1 cellular context compared by ENCODE assay signal in the genomic region with DNA sequence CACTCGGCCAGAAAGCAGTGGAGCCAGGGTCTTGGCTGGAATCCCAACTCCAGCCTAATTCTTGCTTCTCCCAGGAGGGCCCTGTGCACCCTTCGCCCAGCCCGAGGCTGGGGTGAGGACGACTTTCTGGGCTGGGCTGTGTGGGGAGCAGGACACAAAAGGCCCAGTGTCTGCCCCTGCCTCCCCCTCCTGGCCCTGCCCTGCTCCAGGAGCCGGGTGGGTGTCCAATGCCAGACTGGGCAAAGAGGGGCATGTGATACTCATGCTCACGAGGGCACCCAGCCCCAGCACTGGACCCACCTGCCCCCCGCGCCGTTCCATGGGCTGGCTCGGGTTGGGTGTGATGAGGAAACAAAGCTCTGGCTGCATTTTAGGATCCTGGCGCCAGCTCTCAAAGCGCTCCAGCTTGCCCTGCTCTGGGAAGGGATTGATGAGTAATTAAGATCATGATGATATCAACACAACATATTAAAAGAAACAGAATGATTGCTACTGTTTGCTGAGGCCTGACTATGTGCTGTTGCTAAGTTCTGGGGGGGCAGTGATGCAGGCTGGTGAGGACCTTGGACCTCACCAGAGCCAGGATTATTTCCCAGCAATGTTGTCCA.
TF ChIP-seq lines count a peak whose summit lies in the region.

No MANE protein-coding gene starts in this region.

TF ChIP-seq in SK-N-SH treated with all-trans-retinoic acid at 6 μM for 48 hours, 23 proteins besides CTCF, POLR2A, EP300 and RAD21 (continued from another document):
- TF ChIP-seq, protein P1, sequence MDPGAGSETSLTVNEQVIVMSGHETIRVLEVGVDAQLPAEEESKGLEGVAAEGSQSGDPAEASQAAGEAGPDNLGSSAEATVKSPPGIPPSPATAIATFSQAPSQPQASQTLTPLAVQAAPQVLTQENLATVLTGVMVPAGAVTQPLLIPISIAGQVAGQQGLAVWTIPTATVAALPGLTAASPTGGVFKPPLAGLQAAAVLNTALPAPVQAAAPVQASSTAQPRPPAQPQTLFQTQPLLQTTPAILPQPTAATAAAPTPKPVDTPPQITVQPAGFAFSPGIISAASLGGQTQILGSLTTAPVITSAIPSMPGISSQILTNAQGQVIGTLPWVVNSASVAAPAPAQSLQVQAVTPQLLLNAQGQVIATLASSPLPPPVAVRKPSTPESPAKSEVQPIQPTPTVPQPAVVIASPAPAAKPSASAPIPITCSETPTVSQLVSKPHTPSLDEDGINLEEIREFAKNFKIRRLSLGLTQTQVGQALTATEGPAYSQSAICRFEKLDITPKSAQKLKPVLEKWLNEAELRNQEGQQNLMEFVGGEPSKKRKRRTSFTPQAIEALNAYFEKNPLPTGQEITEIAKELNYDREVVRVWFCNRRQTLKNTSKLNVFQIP (CRISPR knock-in tag; IDR thresholded peaks at IDR 0.05; ENCODE audit: borderline replicate concordance, low read depth) = no peak
- TF ChIP-seq ZFP3 (CRISPR knock-in tag; IDR thresholded peaks at IDR 0.05) (no peak), ZC3H10 (CRISPR knock-in tag; IDR thresholded peaks at IDR 0.05) (no peak), OSR1 (CRISPR knock-in tag; IDR thresholded peaks at IDR 0.05) (no peak)
